8 cellular contexts compared by ENCODE assay signal in genomic region chr19:55654833-55655647, GRCh38. TPM values are rescaled to one million over a fixed set of nuclear protein-coding genes. Genes with fewer than 3 reads are reported as not detected.
DNase-seq lines count a peak whose midpoint lies in the region; ATAC-seq and TF ChIP-seq lines count a peak whose summit lies in the region.

Gene U2AF2 (plus strand): TSS chr19:55655035. CDS start chr19:55655105, 70 bp downstream.

- peaks cover 41% of the 10 kb centered on the region for H3K4me1 Mint-ChIP-seq in brain

- no peaks in the 10 kb centered on the region for H3K9me3 ChIP-seq in iPS-18a (ENCODE audit: control insufficient read depth, low read depth, low read length)
- H3K9me3 ChIP-seq in skeletal muscle satellite cell (replicated peaks; ENCODE audit: low read length): no peaks in the 10 kb centered on the region

- peaks cover 0 to 7% (median 0%) of the 10 kb centered on the region in 5 experiments for H3K9me3 Mint-ChIP-seq in brain

- TF ChIP-seq CTCF in brain (conservative IDR thresholded peaks at IDR 0.05): peak in 1 of 2 experiments; percentile 29

- peak within 1 kb of the TSS; percentile 99 for H3K4me3 ChIP-seq in iPS-18a (ENCODE audit: low read length)
- H3K4me3 ChIP-seq in skeletal muscle satellite cell (ENCODE audit: low read length): peak within 1 kb of the TSS; percentile 93

- H3K9ac ChIP-seq in iPS-18a (ENCODE audit: low read length): peak within 1 kb of the TSS; percentile 99
- peak within 1 kb of the TSS; percentile 99 for H3K9ac ChIP-seq in skeletal muscle satellite cell (ENCODE audit: low read depth, low read length)

- H3K27me3 Mint-ChIP-seq in brain: peaks cover 7% of the 10 kb centered on the region

- H3K4me1 ChIP-seq in iPS-18a (ENCODE audit: control insufficient read depth, low read depth, low read length) (peaks cover 7% of the 10 kb centered on the region), skeletal muscle satellite cell (ENCODE audit: control insufficient read depth, insufficient read depth, low read length) (peaks cover 28% of the 10 kb centered on the region)

- peak within 1 kb of the TSS; percentile 98 to 100 (median 99) for H3K27ac Mint-ChIP-seq in brain

- H3K36me3 ChIP-seq in iPS-18a (ENCODE audit: control insufficient read depth, low read depth, low read length) (no peaks in the 10 kb centered on the region), skeletal muscle satellite cell (ENCODE audit: insufficient read depth, low read length) (peaks cover 20% of the 10 kb centered on the region)

- no peaks in the 10 kb centered on the region for H3K27me3 ChIP-seq in iPS-18a (ENCODE audit: control insufficient read depth, insufficient read depth, low read length)
- no peaks in the 10 kb centered on the region for H3K27me3 ChIP-seq in skeletal muscle satellite cell (ENCODE audit: control insufficient read depth, insufficient read depth, low read length)

- peak; percentile 36 for ATAC-seq in HG02981 (IDR thresholded peaks at IDR 0.05; ENCODE audit: unreplicated experiment)

- H3K4me2 ChIP-seq in skeletal muscle satellite cell (ENCODE audit: low read length): peak within 1 kb of the TSS; percentile 98

- peak within 1 kb of the TSS; percentile 99 for H3K27ac ChIP-seq in iPS-18a (ENCODE audit: low read length)

- H3K36me3 Mint-ChIP-seq in brain: peaks cover 18% of the 10 kb centered on the region

- DNase-seq in NCI-H2081 (lab: John Stamatoyannopoulos, UW) (peak; percentile 89 to 94), NCI-H2081 treated with DMSO at 0.1 percent for 48 hours (lab: John Stamatoyannopoulos, UW) (no peak), NCI-H2107 (lab: John Stamatoyannopoulos, UW) (peak; percentile 91), UCSD-AML1 (lab: John Stamatoyannopoulos, UW; ENCODE audit: unreplicated experiment) (peak; percentile 98)

- H3K4me3 Mint-ChIP-seq in brain: peak within 1 kb of the TSS; percentile 90 to 95 (median 94)

RNA-seq across cellular contexts. Expression of gene U2AF2, which starts in this region (rescaled TPM):
- polyA plus RNA-seq in brain (ENCODE audit: insufficient read depth, low read depth, low replicate concordance): 199 TPM
- total RNA-seq in skeletal muscle satellite cell (2012; rRNA removed): 120 and 132 TPM in 2 replicates
